29 cellular contexts compared by ENCODE assay signal in the genomic region with DNA sequence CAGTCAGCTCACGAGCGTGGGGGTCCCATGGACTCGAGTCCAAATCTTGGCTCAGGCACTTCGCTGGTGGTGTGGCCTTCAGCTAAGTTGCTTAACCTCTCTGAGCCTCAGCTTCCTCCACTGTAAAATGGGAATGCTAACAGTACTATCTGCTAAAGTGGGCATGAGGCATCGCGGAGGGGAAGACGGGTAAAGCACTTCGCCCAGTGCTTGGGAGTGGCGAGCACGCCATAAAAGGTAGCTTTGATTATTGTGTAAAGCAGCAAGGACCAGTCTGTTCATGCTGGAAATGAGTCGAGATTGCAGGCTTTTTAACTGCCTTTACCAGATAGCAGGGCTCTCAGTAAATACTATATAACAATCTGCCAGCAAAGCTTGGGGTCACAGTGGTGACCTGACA. TPM values are rescaled to one million over a fixed set of nuclear protein-coding genes. Genes with fewer than 3 reads are reported as not detected.
"Had no signal": no experiment of that assay in that cellular context is flagged by ENCODE, and none has a peak within 500 bp of the region (broad histone marks: within the 10 kb centered on the region; RNA-seq: fewer than 3 reads in every experiment).

No MANE protein-coding gene starts in this region.

- DNase-seq: activated CD4-positive, alpha-beta memory T cell treated with anti-CD3 and anti-CD28 coated beads for 36 hours; activated CD4-positive, alpha-beta T cell treated with anti-CD3 and anti-CD28 coated beads, Interleukin-2, amount 10 ng/mL, durations not matched to agents 7 days and 5 days; activated CD4-positive, CD25-positive, alpha-beta regulatory T cell; activated CD8-positive, alpha-beta memory T cell treated with anti-CD3 and anti-CD28 coated beads for 24 hours; activated effector memory CD4-positive, alpha-beta T cell treated with anti-CD3 and anti-CD28 coated beads, Interleukin-2, amount 50 U/mL, for 16 hours; activated naive CD4-positive, alpha-beta T cell treated with Interleukin-2 at 50 U/mL for 16 hours; activated naive CD8-positive, alpha-beta T cell treated with anti-CD3 and anti-CD28 coated beads, Interleukin-2, amount 50 U/mL, for 24 hours; activated T-cell treated with anti-CD3 and anti-CD28 coated beads, Interleukin-2, amount 50 U/mL, for 4 hours; amniotic stem cell; body of pancreas; KG1; NCI-H1092; NCI-H1417; NCI-H1694; NCI-H2029; NCI-H446; NCI-H524; T-cell; T-helper 2 cell; T1000 had no signal

- ATAC-seq: activated naive CD4-positive, alpha-beta T cell treated with anti-CD3 and anti-CD28 coated beads, Interleukin-2, amount 50 U/mL, for 72 hours; activated naive CD8-positive, alpha-beta T cell treated with anti-CD3 and anti-CD28 coated beads, Interleukin-2, amount 50 U/mL, for 24 hours; activated T-cell treated with anti-CD3 and anti-CD28 coated beads, Interleukin-2, amount 50 U/mL, for 4 hours; body of pancreas; Right ventricle myocardium inferior; T-cell had no signal

- H3K9me3 Mint-ChIP-seq: activated CD4-positive, alpha-beta memory T cell treated with anti-CD3 and anti-CD28 coated beads for 36 hours; activated CD4-positive, alpha-beta T cell treated with anti-CD3 and anti-CD28 coated beads, Interleukin-2, amount 10 ng/mL, durations not matched to agents 7 days and 5 days; activated naive CD4-positive, alpha-beta T cell treated with anti-CD3 and anti-CD28 coated beads, Interleukin-2, amount 50 U/mL, for 72 hours; activated naive CD8-positive, alpha-beta T cell treated with anti-CD3 and anti-CD28 coated beads, Interleukin-2, amount 50 U/mL, for 24 hours; activated T-cell treated with anti-CD3 and anti-CD28 coated beads, Interleukin-2, amount 50 U/mL, for 4 hours; central memory CD8-positive, alpha-beta T cell; T-cell had no signal

- H3K27ac ChIP-seq: ascending aorta, body of pancreas, SK-N-MC, VCaP had no signal

- H3K27ac Mint-ChIP-seq: activated CD4-positive, alpha-beta memory T cell treated with anti-CD3 and anti-CD28 coated beads for 36 hours; activated CD4-positive, alpha-beta T cell treated with anti-CD3 and anti-CD28 coated beads, Interleukin-2, amount 10 ng/mL, durations not matched to agents 7 days and 5 days; activated naive CD4-positive, alpha-beta T cell treated with anti-CD3 and anti-CD28 coated beads, Interleukin-2, amount 50 U/mL, for 72 hours; activated naive CD8-positive, alpha-beta T cell treated with anti-CD3 and anti-CD28 coated beads, Interleukin-2, amount 50 U/mL, for 24 hours; T-cell had no signal

- H3K27me3 ChIP-seq: ascending aorta, body of pancreas had no signal

- H3K36me3 Mint-ChIP-seq: activated CD4-positive, alpha-beta memory T cell treated with anti-CD3 and anti-CD28 coated beads for 36 hours; activated naive CD4-positive, alpha-beta T cell treated with anti-CD3 and anti-CD28 coated beads, Interleukin-2, amount 50 U/mL, for 72 hours had no signal

- H3K4me3 Mint-ChIP-seq: activated CD4-positive, alpha-beta memory T cell treated with anti-CD3 and anti-CD28 coated beads for 36 hours; activated CD4-positive, alpha-beta T cell treated with anti-CD3 and anti-CD28 coated beads, Interleukin-2, amount 10 ng/mL, durations not matched to agents 7 days and 5 days; activated naive CD8-positive, alpha-beta T cell treated with anti-CD3 and anti-CD28 coated beads, Interleukin-2, amount 50 U/mL, for 24 hours; activated T-cell treated with anti-CD3 and anti-CD28 coated beads, Interleukin-2, amount 50 U/mL, for 4 hours; central memory CD8-positive, alpha-beta T cell; T-cell had no signal

- H3K9me3 ChIP-seq: ascending aorta, body of pancreas had no signal

- H3K36me3 ChIP-seq: ascending aorta had no signal

- H3K4me3 ChIP-seq: ascending aorta, body of pancreas, SK-N-MC had no signal

- H3K4me1 ChIP-seq: body of pancreas had no signal

RNA-seq across cellular contexts. Expression of gene HRK, which starts 24.5 kb away (rescaled TPM):
- total RNA-seq: activated CD4-positive, alpha-beta memory T cell treated with anti-CD3 and anti-CD28 coated beads for 36 hours; activated CD4-positive, alpha-beta T cell treated with anti-CD3 and anti-CD28 coated beads, Interleukin-2, amount 10 ng/mL, durations not matched to agents 7 days and 5 days; activated naive CD4-positive, alpha-beta T cell treated with anti-CD3 and anti-CD28 coated beads, Interleukin-2, amount 50 U/mL, for 72 hours; activated T-cell treated with anti-CD3 and anti-CD28 coated beads, Interleukin-2, amount 50 U/mL, for 4 hours; ascending aorta; body of pancreas; LHCN-M2; M059J; RPMI7951 had no signal
